In genomic region chr3:98553751-98554150, GRCh38 we compare ENCODE assay signal across 17 cellular contexts. TPM values are rescaled to one million over a fixed set of nuclear protein-coding genes. Genes with fewer than 3 reads are reported as not detected.
A peak's percentile ranks its signal among the peaks of the same experiment; 100 is the strongest.
DNase-seq lines count a peak whose midpoint lies in the region; ATAC-seq, FAIRE-seq and TF ChIP-seq lines count a peak whose summit lies in the region.
"Had no signal": no experiment of that assay in that cellular context is flagged by ENCODE, and none has a peak within 500 bp of the region (broad histone marks: within the 10 kb centered on the region; RNA-seq: fewer than 3 reads in every experiment).

No MANE protein-coding gene starts in this region.

- H3K27ac Mint-ChIP-seq in CD8-positive, alpha-beta memory T cell = peak overlapping the region; percentile 41 to 93 (median 90)
- H3K27ac Mint-ChIP-seq in stimulated activated naive B cell treated with anti-CD40 and anti-IgM and Interleukin-4, amounts not matched to agents 10 μg/mL and 1 μg/mL and 100 μg/mL, for 72 hours = no peak overlapping the region

- H4K20me1 ChIP-seq in SU-DHL-6 (ENCODE audit: low read depth, low read length) = no peaks in the 10 kb centered on the region

- H3K4me1 Mint-ChIP-seq in CD8-positive, alpha-beta memory T cell = peaks cover 87 to 100% (median 98%) of the 10 kb centered on the region in 3 donors
- H3K4me1 Mint-ChIP-seq in stimulated activated naive B cell treated with anti-CD40 and anti-IgM and Interleukin-4, amounts not matched to agents 10 μg/mL and 1 μg/mL and 100 μg/mL, for 72 hours = peaks cover 4 to 31% of the 10 kb centered on the region in 2 donors

- peaks cover 0 to 2% (median 0%) of the 10 kb centered on the region in 5 donors for H3K9me3 Mint-ChIP-seq in CD8-positive, alpha-beta memory T cell
- H3K9me3 Mint-ChIP-seq in stimulated activated naive B cell treated with anti-CD40 and anti-IgM and Interleukin-4, amounts not matched to agents 10 μg/mL and 1 μg/mL and 100 μg/mL, for 72 hours = peaks cover 0 to 1% of the 10 kb centered on the region in 2 donors
- H3K9me3 Mint-ChIP-seq: naive thymus-derived CD8-positive, alpha-beta T cell had no signal

- intact Hi-C loops in left colon (cut with DNase I, micrococcal nuclease) = no loop called here

- no peak for DNase-seq in CD8-positive, alpha-beta memory T cell
- DNase-seq in GM12892 (ENCODE audit: insufficient read length) = no peak
- DNase-seq in left colon = no peak
- no peak for DNase-seq in H54 (ENCODE audit: insufficient read length, low spot score)
- no peak for DNase-seq in stimulated activated naive B cell treated with anti-CD40 and anti-IgM and Interleukin-4, amounts not matched to agents 10 μg/mL and 1 μg/mL and 100 μg/mL, for 72 hours
- DNase-seq: COR-L47; gastrocnemius medialis; naive thymus-derived CD8-positive, alpha-beta T cell; NCI-H2227 treated with DMSO at 0.1 percent for 48 hours; right lobe of liver; testis had no signal

- no peak overlapping the region for H3K9ac ChIP-seq in SU-DHL-6 (ENCODE audit: low read length)

- TF ChIP-seq POLR2A in GM12892 (IDR thresholded peaks at IDR 0.05; ENCODE audit: low read depth, low read length) = peak; percentile 33; the same call in 1 of the 2 replicates
- TF ChIP-seq POLR2A in H54 (IDR thresholded peaks at IDR 0.05; ENCODE audit: low read depth, low read length) = no peak

- peak overlapping the region in 3 of 7 donors; percentile 61 to 67 (median 63) for H3K4me3 Mint-ChIP-seq in CD8-positive, alpha-beta memory T cell
- H3K4me3 Mint-ChIP-seq in stimulated activated naive B cell treated with anti-CD40 and anti-IgM and Interleukin-4, amounts not matched to agents 10 μg/mL and 1 μg/mL and 100 μg/mL, for 72 hours = no peak overlapping the region
- H3K4me3 Mint-ChIP-seq: naive thymus-derived CD8-positive, alpha-beta T cell had no signal

- no peak overlapping the region for H2AFZ ChIP-seq in SU-DHL-6 (ENCODE audit: low read depth, low read length, severe bottlenecking)

- H3K27me3 Mint-ChIP-seq in CD8-positive, alpha-beta memory T cell = no peaks in the 10 kb centered on the region
- peaks cover 12 to 18% of the 10 kb centered on the region in 2 donors for H3K27me3 Mint-ChIP-seq in stimulated activated naive B cell treated with anti-CD40 and anti-IgM and Interleukin-4, amounts not matched to agents 10 μg/mL and 1 μg/mL and 100 μg/mL, for 72 hours
- H3K27me3 Mint-ChIP-seq: naive thymus-derived CD8-positive, alpha-beta T cell had no signal

- H3K27ac ChIP-seq in CD8-positive, alpha-beta memory T cell (ENCODE audit: low read depth, low read length) = peak overlapping the region; percentile 22
- no peak overlapping the region for H3K27ac ChIP-seq in SU-DHL-6 (ENCODE audit: low read depth, low read length)
- H3K27ac ChIP-seq: gastrocnemius medialis, right lobe of liver, testis had no signal

- H3K4me1 ChIP-seq in CD8-positive, alpha-beta memory T cell (ENCODE audit: insufficient read depth, low read length) = peaks cover 69% of the 10 kb centered on the region
- H3K4me1 ChIP-seq: gastrocnemius medialis, right lobe of liver, testis had no signal

- no peak for TF ChIP-seq CTCF in SU-DHL-6 (IDR thresholded peaks at IDR 0.05; ENCODE audit: insufficient read depth, low read length, poor library complexity, severe bottlenecking)

- no peaks in the 10 kb centered on the region for H3K36me3 ChIP-seq in CD8-positive, alpha-beta memory T cell (ENCODE audit: insufficient read depth, low read length)
- no peaks in the 10 kb centered on the region for H3K36me3 ChIP-seq in SU-DHL-6 (ENCODE audit: low read length)
- H3K36me3 ChIP-seq: gastrocnemius medialis, right lobe of liver had no signal

- H3F3A ChIP-seq in SU-DHL-6 (ENCODE audit: insufficient read depth) = peaks cover 16% of the 10 kb centered on the region

- no peaks in the 10 kb centered on the region for H3K27me3 ChIP-seq in CD8-positive, alpha-beta memory T cell (ENCODE audit: insufficient read depth, low read length, poor library complexity, severe bottlenecking)
- H3K27me3 ChIP-seq in SU-DHL-6 (ENCODE audit: low read length) = no peaks in the 10 kb centered on the region
- H3K27me3 ChIP-seq: gastrocnemius medialis, right lobe of liver, testis had no signal

- CTCF ChIA-PET in CD8-positive, alpha-beta memory T cell (lab: Charles Lee) = interaction anchor here (2.8 to 5.9 kb wide), 2 partner anchors 10 to 18 kb away, joined by 9 to 35 read pairs; no protein-coding TSS in a partner anchor

- no peaks in the 10 kb centered on the region for H3K9me2 ChIP-seq in SU-DHL-6 (replicated peaks; ENCODE audit: insufficient read depth, low read length)

- H3K9me3 ChIP-seq in CD8-positive, alpha-beta memory T cell (ENCODE audit: low read length) = no peaks in the 10 kb centered on the region
- H3K9me3 ChIP-seq in SU-DHL-6 (ENCODE audit: insufficient read depth, low read length) = no peaks in the 10 kb centered on the region
- H3K9me3 ChIP-seq: gastrocnemius medialis, right lobe of liver, testis had no signal

- no peaks in the 10 kb centered on the region for H3K79me2 ChIP-seq in SU-DHL-6 (ENCODE audit: insufficient read depth, low read length)

- peak overlapping the region; percentile 74 for H3K4me2 ChIP-seq in SU-DHL-6 (ENCODE audit: low read depth, low read length, poor library complexity, severe bottlenecking)

- peak overlapping the region; percentile 2 for H3K4me3 ChIP-seq in CD8-positive, alpha-beta memory T cell (ENCODE audit: low read length)
- H3K4me3 ChIP-seq in SU-DHL-6 (ENCODE audit: insufficient read depth, low read length, poor library complexity, severe bottlenecking) = no peak overlapping the region
- H3K4me3 ChIP-seq: gastrocnemius medialis, right lobe of liver, testis had no signal

- FAIRE-seq in GM12892 (lab: Jason Lieb, UNC) (peak; percentile 65), H54 (lab: Jason Lieb, UNC) (no peak)
- FAIRE-seq: bronchial epithelial cell, endometrium, islet of Langerhans had no signal

- POLR2A ChIA-PET in CD8-positive, alpha-beta memory T cell (lab: Charles Lee) = interaction anchor here (1.6 to 5.8 kb wide), 4 partner anchors 8 to 32 kb away, joined by 3 to 66 read pairs (median 6); partner anchors contain the start of gene CLDND1

- ATAC-seq in left colon (peak; percentile 30), GM18520 (IDR thresholded peaks at IDR 0.05; ENCODE audit: unreplicated experiment) (no peak)
- ATAC-seq in stimulated activated naive B cell treated with anti-CD40 and anti-IgM and Interleukin-4, amounts not matched to agents 10 μg/mL and 1 μg/mL and 100 μg/mL, for 72 hours (replicated peaks) = no peak
- ATAC-seq: gastrocnemius medialis; naive thymus-derived CD8-positive, alpha-beta T cell; Panc1 had no signal

- peaks cover 0 to 6% (median 3%) of the 10 kb centered on the region in 3 donors for H3K36me3 Mint-ChIP-seq in CD8-positive, alpha-beta memory T cell
- H3K36me3 Mint-ChIP-seq in stimulated activated naive B cell treated with anti-CD40 and anti-IgM and Interleukin-4, amounts not matched to agents 10 μg/mL and 1 μg/mL and 100 μg/mL, for 72 hours = peaks cover 2 to 3% of the 10 kb centered on the region in 2 donors
- H3K36me3 Mint-ChIP-seq: naive thymus-derived CD8-positive, alpha-beta T cell had no signal

RNA-seq across cellular contexts. Expression of gene GPR15, which starts 22.0 kb away (rescaled TPM):
- total RNA-seq in CD8-positive, alpha-beta memory T cell = 10 to 100 TPM; 15.6 to 17.0 TPM
- polyA plus RNA-seq in CD8-positive, alpha-beta memory T cell = 7.7 TPM
- polyA plus RNA-seq in GM12892 (2012; ENCODE audit: missing spikeins) = 124 TPM
- total RNA-seq in left colon = 1 to 10 TPM; 2.4 to 6.1 TPM
- total RNA-seq: bronchial epithelial cell, gastrocnemius medialis, right lobe of liver, testis had no signal

RNA-seq across cellular contexts. Expression of gene CLDND1, which starts 31.0 kb away (rescaled TPM):
- 100 to 1,000 TPM; 299 to 315 TPM for total RNA-seq in CD8-positive, alpha-beta memory T cell
- 210 TPM for polyA plus RNA-seq in CD8-positive, alpha-beta memory T cell
- polyA plus RNA-seq in GM12892 (2012; ENCODE audit: missing spikeins) = 98.8 TPM
- 10 to 100 TPM; 47.5 to 70.9 TPM for total RNA-seq in left colon

RNA-seq across cellular contexts. Expression of gene CPOX, which starts 39.7 kb away (rescaled TPM):
- total RNA-seq in CD8-positive, alpha-beta memory T cell = 10 to 100 TPM; 76.3 to 79.9 TPM
- polyA plus RNA-seq in CD8-positive, alpha-beta memory T cell = 6.4 TPM
- polyA plus RNA-seq in GM12892 (2012; ENCODE audit: missing spikeins) = 91.8 TPM
- 10 to 100 TPM; 15.6 to 16.3 TPM for total RNA-seq in left colon

RNA-seq across cellular contexts. Expression of gene OR5K2, which starts 56.3 kb away (rescaled TPM):
- total RNA-seq in CD8-positive, alpha-beta memory T cell = not detected
- not detected for polyA plus RNA-seq in CD8-positive, alpha-beta memory T cell
- polyA plus RNA-seq in GM12892 (2012; ENCODE audit: missing spikeins) = not detected
- total RNA-seq in left colon = not detected
- total RNA-seq: bronchial epithelial cell; gastrocnemius medialis; naive thymus-derived CD8-positive, alpha-beta T cell; right lobe of liver; testis had no signal
- polyA plus RNA-seq: naive thymus-derived CD8-positive, alpha-beta T cell had no signal

Comparison
In these comparisons a context has a peak if more than half of its experiments do, and no peak if none do; other contexts are left out.
1. RNA of gene CLDND1, which starts 31.0 kb away (total RNA-seq): 299 to 315 TPM in CD8-positive, alpha-beta memory T cell; 47.5 to 70.9 TPM in left colon; every median in the first group is over 4 times any median in the second.
2. RNA of gene CPOX, which starts 39.7 kb away (total RNA-seq): 76.3 to 79.9 TPM in CD8-positive, alpha-beta memory T cell; 15.6 to 16.3 TPM in left colon; every median in the first group is over 4 times any median in the second.